ENCODE assay signal across 8 cellular contexts in genomic region chr9:5832543-5833529, GRCh38. TPM values are rescaled to one million over a fixed set of nuclear protein-coding genes. Genes with fewer than 3 reads are reported as not detected.
DNase-seq lines count a peak whose midpoint lies in the region; FAIRE-seq and TF ChIP-seq lines count a peak whose summit lies in the region.

TSS of gene ERMP1 (minus strand) at chr9:5833117. CDS start at chr9:5833027, 90 bp downstream.

- H3K9me2 ChIP-seq in neural cell (ENCODE audit: insufficient read depth, low read length) = no peaks in the 10 kb centered on the region

- H3K27ac ChIP-seq in neural cell (ENCODE audit: low read length) = peak within 1 kb of the TSS; percentile 23
- peak within 1 kb of the TSS; percentile 91 to 98 (median 92) for H3K27ac ChIP-seq in stomach

- peak within 1 kb of the TSS; percentile 36 for H2AFZ ChIP-seq in neural cell (ENCODE audit: low read depth, low read length)

- H3K4me3 ChIP-seq in LNCaP clone FGC (ENCODE audit: low read depth, low read length) (peak within 1 kb of the TSS; percentile 93), neural cell (ENCODE audit: low read length) (peak within 1 kb of the TSS; percentile 96), stomach (peak within 1 kb of the TSS; percentile 85 to 95 (median 88))

- FAIRE-seq in H54 (lab: Jason Lieb, UNC) = peak; percentile 75

- TF ChIP-seq RAD21 in neural cell (conservative IDR thresholded peaks at IDR 0.05) = peak; percentile 60

- H4K20me1 ChIP-seq in neural cell (ENCODE audit: insufficient read depth) = no peaks in the 10 kb centered on the region

- intact Hi-C loops in stomach (cut with DNase I; ENCODE audit: low total_unique reads) = no loop called here

- H3K79me2 ChIP-seq in neural cell (replicated peaks; ENCODE audit: insufficient read depth, low read length) = no peaks in the 10 kb centered on the region

- no peaks in the 10 kb centered on the region for H3K9me3 ChIP-seq in ES-I3 (ENCODE audit: control insufficient read depth, insufficient read depth, low read length)
- no peaks in the 10 kb centered on the region for H3K9me3 ChIP-seq in neural cell (ENCODE audit: low read length)
- no peaks in the 10 kb centered on the region for H3K9me3 ChIP-seq in stomach

- TF ChIP-seq POLR2A in H54 (IDR thresholded peaks at IDR 0.05; ENCODE audit: low read depth, low read length) = 0 out of 2 replicates have a peak, but pooled peaks have one; percentile 40
- peak in 1 of 4 donors; percentile 79 for TF ChIP-seq POLR2A in stomach (IDR thresholded peaks at IDR 0.05)

- peak; percentile 98 for TF ChIP-seq CTCF in LNCaP clone FGC (IDR thresholded peaks at IDR 0.05; ENCODE audit: control insufficient read depth, extremely low read depth, insufficient read depth)
- TF ChIP-seq CTCF in neural cell (IDR thresholded peaks at IDR 0.05; ENCODE audit: poor library complexity, severe bottlenecking) = peak; percentile 98
- peak in 5 of 7 experiments; percentile 81 to 94 (median 84) for TF ChIP-seq CTCF in stomach (IDR thresholded peaks at IDR 0.05)

- H3F3A ChIP-seq in neural cell (ENCODE audit: insufficient read depth, low read length, poor library complexity, severe bottlenecking) = no peaks in the 10 kb centered on the region

- TF ChIP-seq EP300 in neural cell (conservative IDR thresholded peaks at IDR 0.05; ENCODE audit: poor library complexity, severe bottlenecking) (peak; percentile 42), stomach (IDR thresholded peaks at IDR 0.05) (no peak)

- H3K27me3 ChIP-seq in neural cell (ENCODE audit: insufficient read depth, low read depth, low read length) (peaks cover 4% of the 10 kb centered on the region), stomach (no peaks in the 10 kb centered on the region)

- peak; percentile 79 for DNase-seq in H54 (ENCODE audit: insufficient read length, low spot score)
- DNase-seq in LNCaP clone FGC (ENCODE audit: low read depth) = no peak
- peak; percentile 87 for DNase-seq in RPMI8226
- peak; percentile 83 for DNase-seq in activated T-helper 9 cell treated with anti-CD3 and anti-CD28 coated beads, Interleukin-2, amount 50 U/mL, for 16 hours (ENCODE audit: low read depth)
- peak; percentile 67 for DNase-seq in fibroblast of the conjunctiva (ENCODE audit: low read depth)
- peak; percentile 92 for DNase-seq in stomach

- H3K4me1 ChIP-seq in ES-I3 (ENCODE audit: insufficient read depth, low read length) = 0 out of 2 replicates have a peak, but pooled peaks cover 3% of the 10 kb centered on the region
- peaks cover 8 to 45% (median 38%) of the 10 kb centered on the region in 4 donors for H3K4me1 ChIP-seq in stomach

- H3K36me3 ChIP-seq in ES-I3 (ENCODE audit: insufficient read depth, low read length) (no peaks in the 10 kb centered on the region), neural cell (ENCODE audit: insufficient read depth, low read length) (no peaks in the 10 kb centered on the region), stomach (peaks cover 0 to 16% (median 6%) of the 10 kb centered on the region in 4 donors)

- peak within 1 kb of the TSS; percentile 69 for H3K4me2 ChIP-seq in neural cell (ENCODE audit: low read length)

- 0 to 1% (median 1%) methylated on average over 39 to 95 of the region's 95 CpGs for WGBS in stomach, 5 donors

- H3K9ac ChIP-seq in ES-I3 (ENCODE audit: low read depth, low read length) = peak within 1 kb of the TSS; percentile 87
- H3K9ac ChIP-seq in neural cell (ENCODE audit: low read length) = peak within 1 kb of the TSS; percentile 69

TF ChIP-seq in neural cell, 6 proteins besides CTCF, POLR2A, EP300 and RAD21:
- TF ChIP-seq TAF1 (IDR thresholded peaks at IDR 0.05; ENCODE audit: low read depth) = peak; percentile 70
- peak; percentile 82 for TF ChIP-seq MXI1 (conservative IDR thresholded peaks at IDR 0.05; ENCODE audit: poor library complexity, severe bottlenecking)
- TF ChIP-seq REST (IDR thresholded peaks at IDR 0.05; ENCODE audit: borderline replicate concordance) = peak; percentile 55
- TF ChIP-seq POLR2AphosphoS5 (IDR thresholded peaks at IDR 0.05) = peak; percentile 64
- no peak for TF ChIP-seq EZH2 (IDR thresholded peaks at IDR 0.05; ENCODE audit: borderline replicate concordance, insufficient read depth, low read length, poor library complexity, severe bottlenecking)
- TF ChIP-seq SMC3 (conservative IDR thresholded peaks at IDR 0.05; ENCODE audit: poor library complexity) = peak; percentile 66

RNA-seq across cellular contexts. Expression of gene ERMP1, which starts in this region (rescaled TPM):
- 7.3 and 7.8 TPM in 2 replicates for polyA plus RNA-seq in neural cell
- 17.8 and 21.6 TPM in 2 replicates for polyA minus RNA-seq in neural cell
- 10 to 100 TPM; 15.6 to 32.1 (median 18.0) TPM for total RNA-seq in stomach
- 1 to 10 TPM; 2.0 to 7.1 (median 3.9) TPM for polyA plus RNA-seq in stomach
